In the genomic region with DNA sequence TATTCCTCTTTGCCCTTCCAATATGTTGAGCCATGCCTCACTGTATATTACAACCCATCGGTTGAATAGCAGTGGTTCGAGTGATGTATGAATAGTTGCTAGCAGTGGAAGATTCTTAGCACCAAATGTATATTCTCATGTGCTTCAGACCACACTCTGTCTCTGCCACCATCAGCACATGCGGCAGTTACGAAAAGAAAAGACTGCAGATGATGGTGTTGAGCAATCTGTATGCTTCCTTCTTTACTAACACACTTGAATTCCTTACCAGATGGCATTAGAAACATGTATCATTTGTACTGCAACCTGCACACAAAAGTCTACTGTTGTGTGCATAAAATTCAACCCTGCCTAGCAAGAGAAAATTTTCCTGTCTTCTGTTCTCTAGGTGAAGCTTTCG, we compare ENCODE assay signal across 24 cellular contexts.
"Had no signal": no experiment of that assay in that cellular context is flagged by ENCODE, and none has a peak within 500 bp of the region (broad histone marks: within the 10 kb centered on the region; RNA-seq: fewer than 3 reads in every experiment).

No MANE protein-coding gene starts in this region.

- DNase-seq: dorsolateral prefrontal cortex; effector CD8-positive, alpha-beta T cell; foreskin melanocyte; head of caudate nucleus; kidney; left colon; left ventricle myocardium superior; mesenchymal stem cell; midbrain; nucleus accumbens; ovary; sigmoid colon; stimulated activated CD4-positive, alpha-beta T cell treated with anti-CD3 and anti-CD28 coated beads, Interleukin-2, amount 100 ng/mL, for 24 hours; stimulated activated CD4-positive, alpha-beta T cell treated with anti-CD3 and anti-CD28 coated beads, Interleukin-4, amount 100 ng/mL, for 4 hours; stimulated activated naive B cell treated with anti-CD40 and anti-IgM and Interleukin-4, amounts not matched to agents 10 μg/mL and 1 μg/mL and 100 μg/mL, for 72 hours; stimulated activated naive CD8-positive, alpha-beta T cell treated with anti-CD3 and anti-CD28 coated beads, Interleukin-15, amount 100 ng/mL, for 72 hours; testis had no signal

- H3K27ac ChIP-seq: dorsolateral prefrontal cortex, hepatocyte, neural progenitor cell, ovary, right atrium auricular region, sigmoid colon, skin epidermis, testis, tibial nerve had no signal

- H3K4me3 ChIP-seq: dorsolateral prefrontal cortex, hepatocyte, lung, neural progenitor cell, ovary, right atrium auricular region, sigmoid colon, skin epidermis, testis, tibial nerve had no signal

- H3K36me3 ChIP-seq: neural progenitor cell, ovary, right atrium auricular region had no signal

- H3K27me3 ChIP-seq: hepatocyte, neural progenitor cell, ovary, right atrium auricular region, sigmoid colon, testis, tibial nerve had no signal

- ATAC-seq: left colon; left ventricle myocardium superior; natural killer cell treated with Interleukin-12 subunit alpha and Interleukin-12 subunit beta and Interleukin-15 and Interleukin-18, amount 100 ng/mL, for 72 hours; stimulated activated naive B cell treated with anti-CD40 and anti-IgM and Interleukin-4, amounts not matched to agents 10 μg/mL and 1 μg/mL and 100 μg/mL, for 72 hours; stimulated activated naive CD8-positive, alpha-beta T cell treated with anti-CD3 and anti-CD28 coated beads, Interleukin-15, amount 100 ng/mL, for 72 hours had no signal
